1 cellular context compared by ENCODE assay signal in genomic region chr3:8713901-8714759, GRCh38.
A peak's percentile ranks its signal among the peaks of the same experiment; 100 is the strongest.
TF ChIP-seq lines count a peak whose summit lies in the region.

No MANE protein-coding gene starts in this region.

TF ChIP-seq in GM23338, 12 proteins besides CTCF, POLR2A, EP300 and RAD21:
- TF ChIP-seq ZNF462 (CRISPR knock-in tag; IDR thresholded peaks at IDR 0.05) = no peak
- TF ChIP-seq CREB1 (CRISPR knock-in tag; IDR thresholded peaks at IDR 0.05; ENCODE audit: low read depth) = 0 out of 2 replicates have a peak, but pooled peaks have one; percentile 20
- TF ChIP-seq EZH2 (IDR thresholded peaks at IDR 0.05; ENCODE audit: low read depth, unreplicated experiment) = no peak
- no peak for TF ChIP-seq EZH2phosphoT487 (IDR thresholded peaks at IDR 0.05; ENCODE audit: unreplicated experiment)
- TF ChIP-seq NANOG (IDR thresholded peaks at IDR 0.05; ENCODE audit: borderline replicate concordance) = peak; percentile 12; the same call in 1 of the 2 replicates
- TF ChIP-seq JUNB (IDR thresholded peaks at IDR 0.05; ENCODE audit: unreplicated experiment) = no peak
- no peak for TF ChIP-seq STAT1 (IDR thresholded peaks at IDR 0.05; ENCODE audit: unreplicated experiment)
- TF ChIP-seq ETS1 (IDR thresholded peaks at IDR 0.05) = no peak
- TF ChIP-seq POLR2AphosphoS5 (IDR thresholded peaks at IDR 0.05; ENCODE audit: low read depth) = peak; percentile 86
- no peak for TF ChIP-seq REST (IDR thresholded peaks at IDR 0.05; ENCODE audit: unreplicated experiment)
- no peak for TF ChIP-seq ZNF331 (CRISPR knock-in tag; IDR thresholded peaks at IDR 0.05; ENCODE audit: low read depth)
